Comparison of ENCODE assay signal across 25 cellular contexts in genomic region chrX:118983513-118983912, GRCh38.
"Had no signal": no experiment of that assay in that cellular context is flagged by ENCODE, and none has a peak within 500 bp of the region (broad histone marks: within the 10 kb centered on the region; RNA-seq: fewer than 3 reads in every experiment).

No MANE protein-coding gene starts in this region.

- H3K4me1 ChIP-seq: esophagus squamous epithelium, heart right ventricle, neural progenitor cell, parathyroid adenoma, right atrium auricular region, sigmoid colon, spleen, tibial nerve, upper lobe of right lung, uterus had no signal

- H3K27me3 ChIP-seq: esophagus squamous epithelium, heart right ventricle, right atrium auricular region, sigmoid colon, spleen, tibial nerve, upper lobe of right lung, uterus had no signal

- H3K27ac ChIP-seq: esophagus squamous epithelium, heart right ventricle, neural progenitor cell, parathyroid adenoma, right atrium auricular region, sigmoid colon, spleen, thoracic aorta, tibial nerve, upper lobe of right lung, uterus had no signal

- H3K9me3 ChIP-seq: esophagus squamous epithelium, heart right ventricle, right atrium auricular region, sigmoid colon, spleen, thoracic aorta, tibial nerve, upper lobe of right lung, uterus had no signal

- ATAC-seq: heart right ventricle; stimulated activated memory B cell treated with anti-CD40 and anti-IgM and Interleukin-4, amounts not matched to agents 10 μg/mL and 1 μg/mL and 100 μg/mL, for 72 hours; stimulated activated naive CD8-positive, alpha-beta T cell treated with anti-CD3 and anti-CD28 coated beads, Interleukin-15, Interleukin-2, amounts not matched to agents 100 U/mL and 50 U/mL, for 24 hours; upper lobe of right lung had no signal

- H3K36me3 ChIP-seq: esophagus squamous epithelium, neural progenitor cell, right atrium auricular region, sigmoid colon, thoracic aorta, tibial nerve, upper lobe of right lung, uterus had no signal

- H3K4me3 ChIP-seq: esophagus squamous epithelium, heart right ventricle, lung, neural progenitor cell, right atrium auricular region, sigmoid colon, spleen, thoracic aorta, tibial nerve, upper lobe of right lung, uterus had no signal

- DNase-seq: effector CD8-positive, alpha-beta T cell; endodermal cell; esophagus squamous epithelium; foreskin melanocyte; glutamatergic neuron; heart right ventricle; hypothalamus; immature natural killer cell; islet precursor cell; kidney glomerular epithelial cell; naive B cell; sigmoid colon; spleen; stimulated activated CD4-positive, alpha-beta T cell treated with anti-CD3 and anti-CD28 coated beads, Interleukin-4, amount 100 ng/mL, for 4 hours; stimulated activated naive CD8-positive, alpha-beta T cell treated with anti-CD3 and anti-CD28 coated beads, Interleukin-15, Interleukin-2, amounts not matched to agents 100 U/mL and 50 U/mL, for 24 hours; substantia nigra; upper lobe of right lung; uterus had no signal

- H3K9ac ChIP-seq: neural progenitor cell, parathyroid adenoma had no signal
